ENCODE assay signal across 2 cellular contexts in the genomic region with DNA sequence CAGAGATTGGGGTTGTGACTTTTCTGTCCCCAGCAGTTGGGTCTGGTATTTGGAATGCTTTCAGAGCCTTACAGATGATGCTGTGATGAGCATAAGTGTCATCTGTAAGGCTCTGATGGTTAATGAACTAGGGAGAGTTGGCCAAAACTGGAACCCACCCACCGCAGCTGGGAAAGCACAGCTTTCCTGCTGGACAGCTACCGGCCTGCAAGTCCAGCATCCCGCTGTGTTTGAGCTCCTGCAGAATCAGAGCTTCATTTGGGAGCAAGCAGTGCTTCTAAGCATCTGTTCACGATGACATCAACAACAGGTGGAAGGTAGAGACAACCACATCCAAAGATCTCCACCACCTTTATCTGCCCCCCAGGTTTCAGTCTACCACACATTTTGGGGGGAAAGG.
TF ChIP-seq lines count a peak whose summit lies in the region.

No MANE protein-coding gene starts in this region.

TF ChIP-seq in HepG2, 621 proteins besides CTCF, POLR2A, EP300 and RAD21:
- peak; percentile 31 to 86 for TF ChIP-seq REST (IDR thresholded peaks at IDR 0.05; ENCODE audit: borderline replicate concordance in 1 of 2, low read depth in 1 of 2, low read length in 2 of 2)
- TF ChIP-seq, protein P1, sequence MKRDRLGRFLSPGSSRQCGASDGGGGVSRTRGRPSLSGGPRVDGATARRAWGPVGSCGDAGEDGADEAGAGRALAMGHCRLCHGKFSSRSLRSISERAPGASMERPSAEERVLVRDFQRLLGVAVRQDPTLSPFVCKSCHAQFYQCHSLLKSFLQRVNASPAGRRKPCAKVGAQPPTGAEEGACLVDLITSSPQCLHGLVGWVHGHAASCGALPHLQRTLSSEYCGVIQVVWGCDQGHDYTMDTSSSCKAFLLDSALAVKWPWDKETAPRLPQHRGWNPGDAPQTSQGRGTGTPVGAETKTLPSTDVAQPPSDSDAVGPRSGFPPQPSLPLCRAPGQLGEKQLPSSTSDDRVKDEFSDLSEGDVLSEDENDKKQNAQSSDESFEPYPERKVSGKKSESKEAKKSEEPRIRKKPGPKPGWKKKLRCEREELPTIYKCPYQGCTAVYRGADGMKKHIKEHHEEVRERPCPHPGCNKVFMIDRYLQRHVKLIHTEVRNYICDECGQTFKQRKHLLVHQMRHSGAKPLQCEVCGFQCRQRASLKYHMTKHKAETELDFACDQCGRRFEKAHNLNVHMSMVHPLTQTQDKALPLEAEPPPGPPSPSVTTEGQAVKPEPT (CRISPR knock-in tag; IDR thresholded peaks at IDR 0.05; ENCODE audit: low read depth): no peak
TF ChIP-seq in HepG2: peak in this region for 1.

TF ChIP-seq in SK-N-SH treated with all-trans-retinoic acid at 6 μM for 48 hours, 23 proteins besides CTCF, POLR2A, EP300 and RAD21:
- TF ChIP-seq OSR1 (CRISPR knock-in tag; IDR thresholded peaks at IDR 0.05) (no peak), PPARA (CRISPR knock-in tag; IDR thresholded peaks at IDR 0.05; ENCODE audit: borderline replicate concordance) (no peak), SNAI2 (CRISPR knock-in tag; IDR thresholded peaks at IDR 0.05) (no peak), POU6F1 (CRISPR knock-in tag; IDR thresholded peaks at IDR 0.05; ENCODE audit: borderline replicate concordance, low read depth) (no peak), GLIS3 (CRISPR knock-in tag; IDR thresholded peaks at IDR 0.05) (no peak), CSRNP3 (CRISPR knock-in tag; IDR thresholded peaks at IDR 0.05) (no peak), CSDC2 (CRISPR knock-in tag; IDR thresholded peaks at IDR 0.05) (no peak), ZFP30 (CRISPR knock-in tag; IDR thresholded peaks at IDR 0.05) (no peak), ARNTL (CRISPR knock-in tag; IDR thresholded peaks at IDR 0.05; ENCODE audit: borderline replicate concordance, low read depth) (no peak), ZC3H10 (CRISPR knock-in tag; IDR thresholded peaks at IDR 0.05) (no peak), TOX (CRISPR knock-in tag; IDR thresholded peaks at IDR 0.05; ENCODE audit: borderline replicate concordance) (no peak), TCF4 (CRISPR knock-in tag; IDR thresholded peaks at IDR 0.05; ENCODE audit: borderline replicate concordance) (no peak), RARB (CRISPR knock-in tag; IDR thresholded peaks at IDR 0.05) (no peak), ESRRG (CRISPR knock-in tag; IDR thresholded peaks at IDR 0.05) (no peak), ISL1 (CRISPR knock-in tag; IDR thresholded peaks at IDR 0.05) (no peak)
- TF ChIP-seq, protein P2, sequence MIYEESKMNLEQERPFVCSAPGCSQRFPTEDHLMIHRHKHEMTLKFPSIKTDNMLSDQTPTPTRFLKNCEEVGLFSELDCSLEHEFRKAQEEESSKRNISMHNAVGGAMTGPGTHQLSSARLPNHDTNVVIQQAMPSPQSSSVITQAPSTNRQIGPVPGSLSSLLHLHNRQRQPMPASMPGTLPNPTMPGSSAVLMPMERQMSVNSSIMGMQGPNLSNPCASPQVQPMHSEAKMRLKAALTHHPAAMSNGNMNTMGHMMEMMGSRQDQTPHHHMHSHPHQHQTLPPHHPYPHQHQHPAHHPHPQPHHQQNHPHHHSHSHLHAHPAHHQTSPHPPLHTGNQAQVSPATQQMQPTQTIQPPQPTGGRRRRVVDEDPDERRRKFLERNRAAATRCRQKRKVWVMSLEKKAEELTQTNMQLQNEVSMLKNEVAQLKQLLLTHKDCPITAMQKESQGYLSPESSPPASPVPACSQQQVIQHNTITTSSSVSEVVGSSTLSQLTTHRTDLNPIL (CRISPR knock-in tag; IDR thresholded peaks at IDR 0.05; ENCODE audit: low read depth): no peak
- TF ChIP-seq, protein P3, sequence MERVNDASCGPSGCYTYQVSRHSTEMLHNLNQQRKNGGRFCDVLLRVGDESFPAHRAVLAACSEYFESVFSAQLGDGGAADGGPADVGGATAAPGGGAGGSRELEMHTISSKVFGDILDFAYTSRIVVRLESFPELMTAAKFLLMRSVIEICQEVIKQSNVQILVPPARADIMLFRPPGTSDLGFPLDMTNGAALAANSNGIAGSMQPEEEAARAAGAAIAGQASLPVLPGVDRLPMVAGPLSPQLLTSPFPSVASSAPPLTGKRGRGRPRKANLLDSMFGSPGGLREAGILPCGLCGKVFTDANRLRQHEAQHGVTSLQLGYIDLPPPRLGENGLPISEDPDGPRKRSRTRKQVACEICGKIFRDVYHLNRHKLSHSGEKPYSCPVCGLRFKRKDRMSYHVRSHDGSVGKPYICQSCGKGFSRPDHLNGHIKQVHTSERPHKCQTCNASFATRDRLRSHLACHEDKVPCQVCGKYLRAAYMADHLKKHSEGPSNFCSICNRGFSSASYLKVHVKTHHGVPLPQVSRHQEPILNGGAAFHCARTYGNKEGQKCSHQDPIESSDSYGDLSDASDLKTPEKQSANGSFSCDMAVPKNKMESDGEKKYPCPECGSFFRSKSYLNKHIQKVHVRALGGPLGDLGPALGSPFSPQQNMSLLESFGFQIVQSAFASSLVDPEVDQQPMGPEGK (CRISPR knock-in tag; IDR thresholded peaks at IDR 0.05; ENCODE audit: borderline replicate concordance): no peak
- TF ChIP-seq, protein P4, sequence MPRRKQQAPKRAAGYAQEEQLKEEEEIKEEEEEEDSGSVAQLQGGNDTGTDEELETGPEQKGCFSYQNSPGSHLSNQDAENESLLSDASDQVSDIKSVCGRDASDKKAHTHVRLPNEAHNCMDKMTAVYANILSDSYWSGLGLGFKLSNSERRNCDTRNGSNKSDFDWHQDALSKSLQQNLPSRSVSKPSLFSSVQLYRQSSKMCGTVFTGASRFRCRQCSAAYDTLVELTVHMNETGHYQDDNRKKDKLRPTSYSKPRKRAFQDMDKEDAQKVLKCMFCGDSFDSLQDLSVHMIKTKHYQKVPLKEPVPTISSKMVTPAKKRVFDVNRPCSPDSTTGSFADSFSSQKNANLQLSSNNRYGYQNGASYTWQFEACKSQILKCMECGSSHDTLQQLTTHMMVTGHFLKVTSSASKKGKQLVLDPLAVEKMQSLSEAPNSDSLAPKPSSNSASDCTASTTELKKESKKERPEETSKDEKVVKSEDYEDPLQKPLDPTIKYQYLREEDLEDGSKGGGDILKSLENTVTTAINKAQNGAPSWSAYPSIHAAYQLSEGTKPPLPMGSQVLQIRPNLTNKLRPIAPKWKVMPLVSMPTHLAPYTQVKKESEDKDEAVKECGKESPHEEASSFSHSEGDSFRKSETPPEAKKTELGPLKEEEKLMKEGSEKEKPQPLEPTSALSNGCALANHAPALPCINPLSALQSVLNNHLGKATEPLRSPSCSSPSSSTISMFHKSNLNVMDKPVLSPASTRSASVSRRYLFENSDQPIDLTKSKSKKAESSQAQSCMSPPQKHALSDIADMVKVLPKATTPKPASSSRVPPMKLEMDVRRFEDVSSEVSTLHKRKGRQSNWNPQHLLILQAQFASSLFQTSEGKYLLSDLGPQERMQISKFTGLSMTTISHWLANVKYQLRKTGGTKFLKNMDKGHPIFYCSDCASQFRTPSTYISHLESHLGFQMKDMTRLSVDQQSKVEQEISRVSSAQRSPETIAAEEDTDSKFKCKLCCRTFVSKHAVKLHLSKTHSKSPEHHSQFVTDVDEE (CRISPR knock-in tag; IDR thresholded peaks at IDR 0.05): no peak
